ENCODE assay signal across 16 cellular contexts in the genomic region with DNA sequence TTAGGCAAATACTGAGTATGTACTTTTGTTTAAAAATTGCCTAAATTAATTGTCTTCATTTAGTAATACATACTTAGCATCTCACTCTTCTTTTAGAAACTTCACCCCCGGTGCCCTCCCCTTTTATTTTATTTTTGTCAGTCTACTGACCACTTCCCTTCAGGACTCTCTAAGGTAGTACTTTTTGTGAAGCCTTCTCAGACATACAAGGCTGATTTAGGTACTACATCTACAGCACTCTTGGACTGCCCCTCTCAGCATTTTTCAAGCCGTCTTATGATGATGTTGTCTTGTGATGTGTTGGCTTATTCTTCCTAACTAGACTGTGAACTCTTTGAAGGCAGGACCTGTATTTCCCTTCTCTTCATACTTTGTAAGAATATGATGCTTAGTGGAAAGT. TPM values are rescaled to one million over a fixed set of nuclear protein-coding genes. Genes with fewer than 3 reads are reported as not detected.
DNase-seq lines count a peak whose midpoint lies in the region; ATAC-seq and TF ChIP-seq lines count a peak whose summit lies in the region.
"Had no signal": no experiment of that assay in that cellular context is flagged by ENCODE, and none has a peak within 500 bp of the region (broad histone marks: within the 10 kb centered on the region; RNA-seq: fewer than 3 reads in every experiment).

No MANE protein-coding gene starts in this region.

- no peaks in the 10 kb centered on the region for H3K36me3 ChIP-seq in MM.1S (replicated peaks; ENCODE audit: insufficient read depth, low read length)

- no peaks in the 10 kb centered on the region for H3K27me3 ChIP-seq in MM.1S (replicated peaks; ENCODE audit: insufficient read depth, low read length)

- ATAC-seq in GM18511 (IDR thresholded peaks at IDR 0.05; ENCODE audit: unreplicated experiment) (peak; percentile 86), GM19468 (IDR thresholded peaks at IDR 0.05; ENCODE audit: extremely low read depth, unreplicated experiment) (peak; percentile 63), HG02885 (IDR thresholded peaks at IDR 0.05; ENCODE audit: poor library complexity, unreplicated experiment) (peak; percentile 92), omental fat pad (ENCODE audit: low FRiP score) (no peak)

- H3K27ac Mint-ChIP-seq in activated CD4-positive, alpha-beta memory T cell treated with anti-CD3 and anti-CD28 coated beads, Interleukin-2, amount 10 ng/mL, durations not matched to agents 7 days and 5 days: no peak overlapping the region
- H3K27ac Mint-ChIP-seq: B cell; brain; stimulated activated naive CD8-positive, alpha-beta T cell treated with anti-CD3 and anti-CD28 coated beads, Interleukin-15, Interleukin-2, amounts not matched to agents 100 ng/mL and 50 ng/mL, for 24 hours had no signal

- POLR2A ChIA-PET in activated CD4-positive, alpha-beta memory T cell treated with anti-CD3 and anti-CD28 coated beads, Interleukin-2, amount 10 ng/mL, durations not matched to agents 7 days and 5 days (lab: Charles Lee): no interaction called here

- H3K36me3 Mint-ChIP-seq in activated CD4-positive, alpha-beta memory T cell treated with anti-CD3 and anti-CD28 coated beads, Interleukin-2, amount 10 ng/mL, durations not matched to agents 7 days and 5 days (ENCODE audit: low read depth): peaks cover 16% of the 10 kb centered on the region

- no peak overlapping the region for H3K4me3 ChIP-seq in MM.1S (ENCODE audit: low read length)

- H3K4me3 Mint-ChIP-seq in activated CD4-positive, alpha-beta memory T cell treated with anti-CD3 and anti-CD28 coated beads, Interleukin-2, amount 10 ng/mL, durations not matched to agents 7 days and 5 days: no peak overlapping the region
- H3K4me3 Mint-ChIP-seq: B cell; brain; stimulated activated naive CD8-positive, alpha-beta T cell treated with anti-CD3 and anti-CD28 coated beads, Interleukin-15, Interleukin-2, amounts not matched to agents 100 ng/mL and 50 ng/mL, for 24 hours had no signal

- no peaks in the 10 kb centered on the region for H3K9me3 Mint-ChIP-seq in activated CD4-positive, alpha-beta memory T cell treated with anti-CD3 and anti-CD28 coated beads, Interleukin-2, amount 10 ng/mL, durations not matched to agents 7 days and 5 days
- H3K9me3 Mint-ChIP-seq: brain; stimulated activated naive CD8-positive, alpha-beta T cell treated with anti-CD3 and anti-CD28 coated beads, Interleukin-15, Interleukin-2, amounts not matched to agents 100 ng/mL and 50 ng/mL, for 24 hours had no signal

- H3K79me2 ChIP-seq in MM.1S (ENCODE audit: low read length): 0 out of 2 replicates have a peak, but pooled peaks cover 3% of the 10 kb centered on the region

- H3K27me3 Mint-ChIP-seq in activated CD4-positive, alpha-beta memory T cell treated with anti-CD3 and anti-CD28 coated beads, Interleukin-2, amount 10 ng/mL, durations not matched to agents 7 days and 5 days: no peaks in the 10 kb centered on the region
- H3K27me3 Mint-ChIP-seq: B cell; brain; stimulated activated naive CD8-positive, alpha-beta T cell treated with anti-CD3 and anti-CD28 coated beads, Interleukin-15, Interleukin-2, amounts not matched to agents 100 ng/mL and 50 ng/mL, for 24 hours had no signal

- H3K9ac ChIP-seq in MM.1S (ENCODE audit: low read length): no peak overlapping the region

- H3K9me2 ChIP-seq in MM.1S (replicated peaks; ENCODE audit: insufficient read depth, low read length): no peaks in the 10 kb centered on the region

- H3K27ac ChIP-seq in MM.1S (ENCODE audit: low read length): peak overlapping the region; percentile 12; the same call in 1 of the 2 replicates

- H3F3A ChIP-seq in MM.1S (ENCODE audit: insufficient read depth, low read length): peaks cover 13% of the 10 kb centered on the region

- CTCF ChIA-PET in activated CD4-positive, alpha-beta memory T cell treated with anti-CD3 and anti-CD28 coated beads, Interleukin-2, amount 10 ng/mL, durations not matched to agents 7 days and 5 days (lab: Charles Lee): interaction anchor here (1.2 to 1.3 kb wide), 2 partner anchors 8 to 25 kb away, joined by 3 read pairs; partner anchors contain the start of gene RPS6KC1

- H2AFZ ChIP-seq in MM.1S (ENCODE audit: low read length): no peak overlapping the region

- no peaks in the 10 kb centered on the region for H3K9me3 ChIP-seq in MM.1S (replicated peaks; ENCODE audit: insufficient read depth, low read length)

- peaks cover 23% of the 10 kb centered on the region for H3K4me1 ChIP-seq in MM.1S (ENCODE audit: low read length)

- peaks cover 21% of the 10 kb centered on the region for H3K4me1 Mint-ChIP-seq in activated CD4-positive, alpha-beta memory T cell treated with anti-CD3 and anti-CD28 coated beads, Interleukin-2, amount 10 ng/mL, durations not matched to agents 7 days and 5 days
- H3K4me1 Mint-ChIP-seq: brain had no signal

- no peaks in the 10 kb centered on the region for H4K20me1 ChIP-seq in MM.1S (ENCODE audit: insufficient read depth, low read length)

- H3K4me2 ChIP-seq in MM.1S (ENCODE audit: low read depth, low read length): peak overlapping the region; percentile 13; the same call in 1 of the 2 replicates

- DNase-seq in MM.1S (peak; percentile 78), NCI-H524 treated with DMSO at 0.1 percent for 48 hours (lab: John Stamatoyannopoulos, UW) (no peak), NCI-H510A (lab: John Stamatoyannopoulos, UW) (no peak), omental fat pad (ENCODE audit: low spot score) (no peak)
- DNase-seq in activated CD4-positive, alpha-beta memory T cell treated with anti-CD3 and anti-CD28 coated beads, Interleukin-2, amount 10 ng/mL, durations not matched to agents 7 days and 5 days: no peak
- DNase-seq: activated CD4-positive, alpha-beta T cell treated with anti-CD3 and anti-CD28 coated beads for 4 hours; DND-41; KBM-7; NCI-H2029 treated with DMSO at 0.1 percent for 48 hours; stimulated activated CD4-positive, alpha-beta T cell treated with anti-CD3 and anti-CD28 coated beads, Interleukin-4, amount 100 ng/mL, for 24 hours had no signal

- TF ChIP-seq CTCF in MM.1S (IDR thresholded peaks at IDR 0.05; ENCODE audit: low read length): 0 out of 2 replicates have a peak, but pooled peaks have one; percentile 5
- TF ChIP-seq CTCF in omental fat pad (IDR thresholded peaks at IDR 0.05): no peak

RNA-seq across cellular contexts. Expression of gene RPS6KC1, which starts 24.7 kb away (rescaled TPM):
- 10 to 100 TPM; 16.1 to 22.6 (median 21.4) TPM for total RNA-seq in omental fat pad
- total RNA-seq in activated CD4-positive, alpha-beta memory T cell treated with anti-CD3 and anti-CD28 coated beads, Interleukin-2, amount 10 ng/mL, durations not matched to agents 7 days and 5 days: 10 to 100 TPM; 12.3 to 12.6 TPM
